1 cellular context compared by ENCODE assay signal in genomic region chr12:93638095-93638494, GRCh38.
TF ChIP-seq lines count a peak whose summit lies in the region.

No MANE protein-coding gene starts in this region.

TF ChIP-seq in K562, 482 proteins besides CTCF, POLR2A, EP300 and RAD21:
- TF ChIP-seq TRIM24 (IDR thresholded peaks at IDR 0.05) (peak in 1 of 2 experiments; percentile 44; a peak in 2 of 4 replicates), POLR2B (IDR thresholded peaks at IDR 0.05; ENCODE audit: low read depth, partially characterized antibody) (no peak), FOSL1 (tag; conservative IDR thresholded peaks at IDR 0.05) (peak; percentile 81), ARID1B (IDR thresholded peaks at IDR 0.05) (peak; percentile 20; the same call in 1 of the 2 replicates), ZNF609 (CRISPR knock-in tag; IDR thresholded peaks at IDR 0.05; ENCODE audit: borderline replicate concordance) (no peak), MEIS2 (IDR thresholded peaks at IDR 0.05; ENCODE audit: partially characterized antibody) (peak; percentile 46), SRF (CRISPR knock-in tag; IDR thresholded peaks at IDR 0.05) (no peak)
